Comparison of ENCODE assay signal across 15 cellular contexts in the genomic region with DNA sequence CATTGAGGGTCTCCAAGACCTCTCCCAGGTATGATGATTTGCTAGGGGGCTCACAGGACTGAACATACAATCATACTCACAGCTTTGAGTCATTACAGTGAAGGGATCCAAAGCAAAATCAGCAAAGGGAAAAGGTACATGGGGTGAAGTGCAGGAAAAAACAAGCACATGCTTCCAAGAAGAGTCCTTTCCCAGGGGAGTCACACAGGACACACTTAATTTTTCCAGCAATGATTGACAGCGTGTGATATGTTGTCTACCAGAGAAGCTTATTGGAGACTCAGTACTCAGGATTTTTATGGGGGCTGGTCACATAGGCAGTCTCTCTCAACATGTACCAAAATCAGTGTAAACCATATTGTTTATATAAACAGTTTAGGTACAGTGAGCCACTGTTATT. TPM values are rescaled to one million over a fixed set of nuclear protein-coding genes. Genes with fewer than 3 reads are reported as not detected.
A peak's percentile ranks its signal among the peaks of the same experiment; 100 is the strongest.
DNase-seq lines count a peak whose midpoint lies in the region; TF ChIP-seq lines count a peak whose summit lies in the region.
"Had no signal": no experiment of that assay in that cellular context is flagged by ENCODE, and none has a peak within 500 bp of the region (broad histone marks: within the 10 kb centered on the region; RNA-seq: fewer than 3 reads in every experiment).

No MANE protein-coding gene starts in this region.

- POLR2A ChIA-PET in activated CD4-positive, alpha-beta memory T cell treated with anti-CD3 and anti-CD28 coated beads for 36 hours (lab: Charles Lee) = no interaction called here
- POLR2A ChIA-PET in activated CD4-positive, alpha-beta memory T cell treated with anti-CD3 and anti-CD28 coated beads, Interleukin-2, amount 10 ng/mL, durations not matched to agents 7 days and 5 days (lab: Charles Lee) = no interaction called here
- POLR2A ChIA-PET in Caco-2 (lab: Charles Lee) = no interaction called here

- H3K9me3 ChIP-seq in Caco-2 (no peaks in the 10 kb centered on the region), endodermal cell (ENCODE audit: control insufficient read depth, low read length) (no peaks in the 10 kb centered on the region), transverse colon (no peaks in the 10 kb centered on the region)

- H3K27ac Mint-ChIP-seq in activated CD4-positive, alpha-beta memory T cell treated with anti-CD3 and anti-CD28 coated beads for 36 hours = peak overlapping the region; percentile 38
- no peak overlapping the region for H3K27ac Mint-ChIP-seq in activated CD4-positive, alpha-beta memory T cell treated with anti-CD3 and anti-CD28 coated beads, Interleukin-2, amount 10 ng/mL, durations not matched to agents 7 days and 5 days
- H3K27ac Mint-ChIP-seq in Caco-2 (ENCODE audit: unreplicated experiment) (no peak overlapping the region), endodermal cell (peak overlapping the region; percentile 9), nephron progenitor cell (peak overlapping the region; percentile 75)
- H3K27ac Mint-ChIP-seq: CD8-positive, alpha-beta T cell had no signal

- H3K4me1 ChIP-seq in Caco-2 (no peaks in the 10 kb centered on the region), endodermal cell (ENCODE audit: control insufficient read depth, insufficient read depth, low read length) (no peaks in the 10 kb centered on the region), transverse colon (peaks cover 0 to 12% (median 5%) of the 10 kb centered on the region in 4 donors)
- H3K4me1 ChIP-seq: BLaER1 treated with 17β-estradiol and CSF1 and Interleukin-3, amounts not matched to agents 10 nM and 100 nM had no signal

- CTCF ChIA-PET in activated CD4-positive, alpha-beta memory T cell treated with anti-CD3 and anti-CD28 coated beads for 36 hours (lab: Charles Lee) = interaction anchor here (0.6 to 1.6 kb wide), 2 partner anchors 10 to 25 kb away, joined by 3 to 9 read pairs; partner anchors contain the start of gene CUL5
- CTCF ChIA-PET in activated CD4-positive, alpha-beta memory T cell treated with anti-CD3 and anti-CD28 coated beads, Interleukin-2, amount 10 ng/mL, durations not matched to agents 7 days and 5 days (lab: Charles Lee) = no interaction called here
- CTCF ChIA-PET in Caco-2 (lab: Charles Lee) = no interaction called here

- TF ChIP-seq CTCF in Caco-2 (IDR thresholded peaks at IDR 0.05; ENCODE audit: insufficient read depth in 1 of 2, low read depth in 1 of 2, low read length in 1 of 2, severe bottlenecking in 1 of 2, unreplicated experiment in 1 of 2) = no peak
- TF ChIP-seq CTCF in endodermal cell (conservative IDR thresholded peaks at IDR 0.05) = no peak
- no peak for TF ChIP-seq CTCF in nephron progenitor cell (IDR thresholded peaks at IDR 0.05)
- no peak for TF ChIP-seq CTCF in transverse colon (IDR thresholded peaks at IDR 0.05)

- in situ Hi-C loops in transverse colon (cut with MboI; ENCODE audit: low pct_ligation_motif_present in 1 of 4, low pct_unique_long_range_greater_than_20kb in 1 of 4, low sequenced_read_pairs in 3 of 4) = no loop called here

- 94% methylated on average over 1 of the region's 1 CpG; no CpG with 5 or more reads in 1 of the 2 experiments for WGBS in endodermal cell (ENCODE audit: insufficient coverage in 1 of 2, insufficient read length in 1 of 2), 2 experiments
- 88% methylated on average over 1 of the region's 1 CpG; no CpG with 5 or more reads in 1 of the 2 donors for WGBS in transverse colon (ENCODE audit: low coverage in 1 of 2), 2 donors

- no peak overlapping the region for H3K4me3 Mint-ChIP-seq in activated CD4-positive, alpha-beta memory T cell treated with anti-CD3 and anti-CD28 coated beads for 36 hours
- no peak overlapping the region for H3K4me3 Mint-ChIP-seq in activated CD4-positive, alpha-beta memory T cell treated with anti-CD3 and anti-CD28 coated beads, Interleukin-2, amount 10 ng/mL, durations not matched to agents 7 days and 5 days
- H3K4me3 Mint-ChIP-seq in Caco-2 (ENCODE audit: unreplicated experiment) (no peak overlapping the region), endodermal cell (no peak overlapping the region), nephron progenitor cell (no peak overlapping the region)
- H3K4me3 Mint-ChIP-seq: CD8-positive, alpha-beta T cell had no signal

- H3K36me3 ChIP-seq in Caco-2 (ENCODE audit: control insufficient read depth, insufficient read depth, low read length) (peaks cover 4% of the 10 kb centered on the region), endodermal cell (ENCODE audit: control insufficient read depth, insufficient read depth, low read length) (peaks cover 36% of the 10 kb centered on the region), transverse colon (peaks cover 0 to 7% (median 0%) of the 10 kb centered on the region in 4 donors)

- no peak for DNase-seq in activated CD4-positive, alpha-beta memory T cell treated with anti-CD3 and anti-CD28 coated beads for 36 hours
- DNase-seq in activated CD4-positive, alpha-beta memory T cell treated with anti-CD3 and anti-CD28 coated beads, Interleukin-2, amount 10 ng/mL, durations not matched to agents 7 days and 5 days = no peak
- DNase-seq in Caco-2 (no peak), endodermal cell (no peak), nephron progenitor cell (no peak), transverse colon (no peak), NOMO-1 (lab: John Stamatoyannopoulos, UW; ENCODE audit: unreplicated experiment in 2 of 2) (no peak), NCI-H1930 (lab: John Stamatoyannopoulos, UW) (no peak)
- DNase-seq: 8988T; CD8-positive, alpha-beta T cell; COR-L47; DMS79; IMR-90 had no signal

- peaks cover 18% of the 10 kb centered on the region for H3K4me1 Mint-ChIP-seq in activated CD4-positive, alpha-beta memory T cell treated with anti-CD3 and anti-CD28 coated beads for 36 hours (ENCODE audit: low read depth)
- no peaks in the 10 kb centered on the region for H3K4me1 Mint-ChIP-seq in activated CD4-positive, alpha-beta memory T cell treated with anti-CD3 and anti-CD28 coated beads, Interleukin-2, amount 10 ng/mL, durations not matched to agents 7 days and 5 days
- H3K4me1 Mint-ChIP-seq in Caco-2 (ENCODE audit: low read depth, unreplicated experiment) (peaks cover 7% of the 10 kb centered on the region), endodermal cell (peaks cover 8% of the 10 kb centered on the region), nephron progenitor cell (peaks cover 40% of the 10 kb centered on the region)

- H3K4me3 ChIP-seq in Caco-2 (ENCODE audit: low read depth, low read length) = no peak overlapping the region
- H3K4me3 ChIP-seq in endodermal cell (ENCODE audit: low read length) = no peak overlapping the region
- no peak overlapping the region for H3K4me3 ChIP-seq in transverse colon
- H3K4me3 ChIP-seq: BLaER1 treated with 17β-estradiol and CSF1 and Interleukin-3, amounts not matched to agents 10 nM and 100 nM; GM12878 had no signal

- intact Hi-C loops in activated CD4-positive, alpha-beta memory T cell treated with anti-CD3 and anti-CD28 coated beads for 36 hours (cut with micrococcal nuclease) = no loop called here
- intact Hi-C loops in Caco-2 (cut with micrococcal nuclease; ENCODE audit: unreplicated experiment) = no loop called here
- intact Hi-C loops in transverse colon (cut with DNase I; ENCODE audit: low total_unique reads) = no loop called here

- no peak for TF ChIP-seq EP300 in transverse colon (IDR thresholded peaks at IDR 0.05; ENCODE audit: low read depth)

- no peak overlapping the region for H3K9ac ChIP-seq in endodermal cell (ENCODE audit: extremely low read depth, low read length, poor library complexity, severe bottlenecking)
- H3K9ac ChIP-seq: BLaER1 treated with 17β-estradiol and CSF1 and Interleukin-3, amounts not matched to agents 10 nM and 100 nM had no signal

- H3K36me3 Mint-ChIP-seq in activated CD4-positive, alpha-beta memory T cell treated with anti-CD3 and anti-CD28 coated beads for 36 hours = peaks cover 14% of the 10 kb centered on the region
- peaks cover 44% of the 10 kb centered on the region for H3K36me3 Mint-ChIP-seq in activated CD4-positive, alpha-beta memory T cell treated with anti-CD3 and anti-CD28 coated beads, Interleukin-2, amount 10 ng/mL, durations not matched to agents 7 days and 5 days (ENCODE audit: low read depth)
- H3K36me3 Mint-ChIP-seq in Caco-2 (ENCODE audit: insufficient read depth, unreplicated experiment) = peaks cover 86% of the 10 kb centered on the region
- H3K36me3 Mint-ChIP-seq in endodermal cell (ENCODE audit: low read depth) = peaks cover 41% of the 10 kb centered on the region
- H3K36me3 Mint-ChIP-seq in nephron progenitor cell (ENCODE audit: low read depth) = peaks cover 70% of the 10 kb centered on the region

- H3K27me3 Mint-ChIP-seq in activated CD4-positive, alpha-beta memory T cell treated with anti-CD3 and anti-CD28 coated beads for 36 hours = no peaks in the 10 kb centered on the region
- H3K27me3 Mint-ChIP-seq in activated CD4-positive, alpha-beta memory T cell treated with anti-CD3 and anti-CD28 coated beads, Interleukin-2, amount 10 ng/mL, durations not matched to agents 7 days and 5 days = no peaks in the 10 kb centered on the region
- H3K27me3 Mint-ChIP-seq in Caco-2 (ENCODE audit: insufficient read depth, unreplicated experiment) (no peaks in the 10 kb centered on the region), endodermal cell (ENCODE audit: insufficient read depth) (no peaks in the 10 kb centered on the region), nephron progenitor cell (ENCODE audit: low read depth, poor library complexity) (no peaks in the 10 kb centered on the region)

- peaks cover 6% of the 10 kb centered on the region for H3K9me3 Mint-ChIP-seq in activated CD4-positive, alpha-beta memory T cell treated with anti-CD3 and anti-CD28 coated beads for 36 hours
- peaks cover 4% of the 10 kb centered on the region for H3K9me3 Mint-ChIP-seq in activated CD4-positive, alpha-beta memory T cell treated with anti-CD3 and anti-CD28 coated beads, Interleukin-2, amount 10 ng/mL, durations not matched to agents 7 days and 5 days
- no peaks in the 10 kb centered on the region for H3K9me3 Mint-ChIP-seq in Caco-2 (ENCODE audit: unreplicated experiment)
- no peaks in the 10 kb centered on the region for H3K9me3 Mint-ChIP-seq in endodermal cell
- H3K9me3 Mint-ChIP-seq in nephron progenitor cell = peaks cover 23% of the 10 kb centered on the region

- BruUV-seq in Caco-2 (replicated peaks; lab: Mats Ljungman, UMichigan) = TSS peak; percentile 8

- H3K27me3 ChIP-seq in Caco-2 (replicated peaks; ENCODE audit: control insufficient read depth, insufficient read depth, low read length) (no peaks in the 10 kb centered on the region), endodermal cell (ENCODE audit: control insufficient read depth, insufficient read depth, low read length, poor library complexity, severe bottlenecking) (no peaks in the 10 kb centered on the region), transverse colon (no peaks in the 10 kb centered on the region)
- H3K27me3 ChIP-seq: BLaER1 treated with 17β-estradiol and CSF1 and Interleukin-3, amounts not matched to agents 10 nM and 100 nM had no signal

- TF ChIP-seq POLR2A in transverse colon (IDR thresholded peaks at IDR 0.05) = no peak

- H3K27ac ChIP-seq in endodermal cell (ENCODE audit: low read depth, low read length) = no peak overlapping the region
- H3K27ac ChIP-seq in transverse colon = no peak overlapping the region
- H3K27ac ChIP-seq: BLaER1 treated with 17β-estradiol and CSF1 and Interleukin-3, amounts not matched to agents 10 nM and 100 nM had no signal

RNA-seq across cellular contexts. Expression of gene CUL5, which starts 25.3 kb away (rescaled TPM):
- total RNA-seq in activated CD4-positive, alpha-beta memory T cell treated with anti-CD3 and anti-CD28 coated beads for 36 hours = 10 to 100 TPM; 27.7 to 30.7 TPM
- 10 to 100 TPM; 27.1 to 28.3 TPM for total RNA-seq in activated CD4-positive, alpha-beta memory T cell treated with anti-CD3 and anti-CD28 coated beads, Interleukin-2, amount 10 ng/mL, durations not matched to agents 7 days and 5 days
- 75.4 and 76.6 TPM in 2 replicates for total RNA-seq in Caco-2 (2022)
- total RNA-seq in endodermal cell = 10 to 100 TPM; 33.8 to 40.0 TPM
- polyA plus RNA-seq in endodermal cell (2013, experiment 1 of 2) = 22.4 TPM
- 24.9 TPM for polyA plus RNA-seq in endodermal cell (2013, experiment 2 of 2)
- 10 to 100 TPM; 23.8 to 33.6 (median 27.7) TPM for total RNA-seq in transverse colon

Comparison
In these comparisons a context has a peak if more than half of its experiments do, and no peak if none do; other contexts are left out.
1. H3K27ac Mint-ChIP-seq: peak in activated CD4-positive, alpha-beta memory T cell treated with anti-CD3 and anti-CD28 coated beads for 36 hours (single experiment), endodermal cell (single experiment) and nephron progenitor cell (single experiment); none in activated CD4-positive, alpha-beta memory T cell treated with anti-CD3 and anti-CD28 coated beads, Interleukin-2, amount 10 ng/mL, durations not matched to agents 7 days and 5 days (single experiment) and Caco-2 (single experiment).